15 cellular contexts compared by ENCODE assay signal in the genomic region with DNA sequence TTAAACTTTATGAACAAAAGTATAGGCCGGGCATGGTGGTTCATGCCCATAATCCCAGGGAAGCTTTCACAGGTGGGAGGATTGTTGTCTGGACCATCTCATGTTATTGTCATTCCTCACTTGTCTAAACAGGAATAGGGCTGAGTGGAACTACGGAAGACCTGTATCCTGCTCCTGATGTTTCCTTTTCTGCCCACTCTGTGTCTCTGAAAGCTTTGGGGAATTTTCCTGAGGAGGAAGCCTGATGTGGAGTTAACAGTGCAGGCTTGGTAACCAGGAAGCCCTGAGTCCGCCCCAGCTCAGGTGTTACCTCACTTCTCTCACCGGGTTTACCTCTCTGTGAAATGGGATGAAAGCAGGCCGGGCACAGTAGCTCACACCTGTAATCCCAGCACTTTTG. TPM values are rescaled to one million over a fixed set of nuclear protein-coding genes. Genes with fewer than 3 reads are reported as not detected.
A peak's percentile ranks its signal among the peaks of the same experiment; 100 is the strongest.
DNase-seq lines count a peak whose midpoint lies in the region; ATAC-seq and TF ChIP-seq lines count a peak whose summit lies in the region.
"Had no signal": no experiment of that assay in that cellular context is flagged by ENCODE, and none has a peak within 500 bp of the region (broad histone marks: within the 10 kb centered on the region; RNA-seq: fewer than 3 reads in every experiment).

No MANE protein-coding gene starts in this region.

- no peaks in the 10 kb centered on the region for H3K27me3 ChIP-seq in spleen (replicated peaks in 1 of 7)
- H3K27me3 ChIP-seq: BE2C had no signal

- 77 to 85% (median 83%) methylated on average over 5 of the region's 5 CpGs for WGBS in spleen, 5 donors

- H3K27ac ChIP-seq in C4-2B: peak overlapping the region; percentile 87; the same call in 1 of the 2 replicates
- peak overlapping the region; percentile 89 for H3K27ac ChIP-seq in VCaP
- no peak overlapping the region for H3K27ac ChIP-seq in spleen

- H3K4me1 ChIP-seq in spleen: peaks cover 15 to 34% (median 27%) of the 10 kb centered on the region in 6 donors
- H3K4me1 ChIP-seq: BE2C had no signal

- no peak for ATAC-seq in GM18498 (IDR thresholded peaks at IDR 0.05; ENCODE audit: unreplicated experiment)
- ATAC-seq: GM23338 had no signal

- TF ChIP-seq CTCF in C4-2B (conservative IDR thresholded peaks at IDR 0.05) (no peak), VCaP (conservative IDR thresholded peaks at IDR 0.05) (no peak), epithelial cell of esophagus (IDR thresholded peaks at IDR 0.05; ENCODE audit: insufficient read depth, low read depth, low read length, missing control alignments) (no peak), spleen (IDR thresholded peaks at IDR 0.05 in 8 of 11, conservative IDR thresholded peaks at IDR 0.05 in 3 of 11) (no peak)

- no peaks in the 10 kb centered on the region for H3K9me3 ChIP-seq in spleen
- H3K9me3 ChIP-seq: BE2C, Caco-2 had no signal

- DNase-seq in epithelial cell of esophagus (ENCODE audit: low read depth): peak; percentile 63
- peak; percentile 41 for DNase-seq in spleen
- DNase-seq in globus pallidus (ENCODE audit: low spot score): no peak
- DNase-seq in activated CD8-positive, alpha-beta memory T cell treated with anti-CD3 and anti-CD28 coated beads, Interleukin-2, amount 50 U/mL, for 48 hours: no peak
- DNase-seq: ACHN; BE2C; C1 segment of cervical spinal cord; Caco-2; CD4-positive, alpha-beta T cell; GDM1; HCEC 1CT had no signal

- no peak overlapping the region for H3K4me3 ChIP-seq in epithelial cell of esophagus (ENCODE audit: low read length)
- H3K4me3 ChIP-seq in spleen: no peak overlapping the region
- H3K4me3 ChIP-seq: GM23338 had no signal

- intact Hi-C loops in spleen (cut with DNase I; ENCODE audit: low total_unique reads): no loop called here

- peaks cover 0 to 19% (median 2%) of the 10 kb centered on the region in 6 donors for H3K36me3 ChIP-seq in spleen
- H3K36me3 ChIP-seq: BE2C had no signal

- no peak for TF ChIP-seq POLR2A in spleen (IDR thresholded peaks at IDR 0.05)

RNA-seq across cellular contexts. Expression of a gene that starts 2.0 kb away (rescaled TPM):
- total RNA-seq in spleen: 10 to 100 TPM; 23.1 to 42.6 (median 27.1) TPM
- polyA plus RNA-seq in spleen: 10 to 100 TPM; 81.9 to 86.6 (median 84.5) TPM

RNA-seq across cellular contexts. Expression of a gene that starts 6.9 kb away (rescaled TPM):
- 10 to 100 TPM; 28.9 to 58.2 (median 40.8) TPM for total RNA-seq in spleen
- polyA plus RNA-seq in spleen: 10 to 100 TPM; 13.5 to 19.9 (median 17.2) TPM

RNA-seq across cellular contexts. Expression of a gene that starts 11.9 kb away (rescaled TPM):
- total RNA-seq in spleen: 100 to 1,000 TPM in 6 of 7 donors, 10 to 100 TPM in 1; 99.2 to 258 (median 159) TPM
- 10 to 100 TPM; 19.9 to 35.8 (median 30.9) TPM for polyA plus RNA-seq in spleen

Comparison
In these comparisons a context has a peak if more than half of its experiments do, and no peak if none do; other contexts are left out.
1. H3K27ac ChIP-seq: peak in C4-2B (single experiment) and VCaP (single experiment); none in spleen (0 of 8).
2. DNase-seq: peak in epithelial cell of esophagus (single experiment) and spleen (single experiment); none in globus pallidus (single experiment) and activated CD8-positive, alpha-beta memory T cell treated with anti-CD3 and anti-CD28 coated beads, Interleukin-2, amount 50 U/mL, for 48 hours (single experiment).